ENCODE assay signal across 16 cellular contexts in the genomic region with DNA sequence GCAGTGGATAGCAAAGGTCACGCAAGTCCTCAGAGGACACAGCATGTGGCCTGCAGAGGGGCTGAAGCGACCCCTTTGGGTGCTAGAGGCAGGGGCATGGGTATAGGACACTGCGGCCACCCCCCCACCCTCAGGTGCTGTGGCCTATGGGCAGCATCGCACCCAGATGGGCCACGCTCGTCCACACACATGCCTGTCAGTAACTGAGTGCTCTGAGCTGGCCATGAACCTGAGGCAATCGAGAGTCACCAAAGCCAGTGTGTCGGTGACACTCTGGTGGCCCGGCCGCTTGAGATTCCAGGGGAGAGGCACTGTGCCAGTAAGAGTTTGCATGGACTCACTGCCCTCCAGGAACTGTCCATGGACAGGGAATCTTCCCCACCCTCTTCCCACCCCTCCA. TPM values are rescaled to one million over a fixed set of nuclear protein-coding genes. Genes with fewer than 3 reads are reported as not detected.
DNase-seq lines count a peak whose midpoint lies in the region; ATAC-seq and TF ChIP-seq lines count a peak whose summit lies in the region.
"Had no signal": no experiment of that assay in that cellular context is flagged by ENCODE, and none has a peak within 500 bp of the region (broad histone marks: within the 10 kb centered on the region; RNA-seq: fewer than 3 reads in every experiment).

No MANE protein-coding gene starts in this region.

- POLR2A ChIA-PET in Panc1 (lab: Charles Lee) = interaction anchor here (0.9 kb wide), 1 partner anchor 23 kb away, joined by 3 read pairs; a partner anchor contains a TSS

- no peak overlapping the region for H3K27ac ChIP-seq in Panc1 (ENCODE audit: low read length)
- H3K27ac ChIP-seq: SK-N-MC had no signal

- DNase-seq in EH (ENCODE audit: low read depth) (peak; percentile 12), Panc1 (ENCODE audit: low read depth, low spot score) (no peak), hepatic stellate cell (ENCODE audit: low spot score) (peak; percentile 41), sciatic nerve (ENCODE audit: low spot score) (no peak), NCI-H524 (lab: John Stamatoyannopoulos, UW) (no peak)
- DNase-seq: CD4-positive, alpha-beta memory T cell; NCI-H1930; NCI-H2171 treated with DMSO at 0.1 percent for 48 hours; NCI-H446 treated with DMSO at 0.1 percent for 48 hours; NCI-H82; PC-3 had no signal

- H3K4me1 ChIP-seq in Panc1 (ENCODE audit: control insufficient read depth, insufficient read depth, low read length) = no peaks in the 10 kb centered on the region
- H3K4me1 ChIP-seq: HAP-1 had no signal

- no peaks in the 10 kb centered on the region; the same call in 1 of the 2 replicates for H3K27me3 ChIP-seq in Panc1 (ENCODE audit: control insufficient read depth, insufficient read depth, low read length)

- no peaks in the 10 kb centered on the region for H3K9me3 ChIP-seq in Panc1 (ENCODE audit: control insufficient read depth, insufficient read depth, low read depth, low read length)
- H3K9me3 ChIP-seq: HAP-1 had no signal

- H3K4me3 ChIP-seq in Panc1 (ENCODE audit: low read depth in 2 of 2, low read length in 2 of 2) = no peak overlapping the region
- H3K4me3 ChIP-seq: HAP-1, SK-N-MC had no signal

- no TSS peak for BruUV-seq in Panc1 (replicated peaks; lab: Mats Ljungman, UMichigan)

- no peaks in the 10 kb centered on the region for H3K36me3 ChIP-seq in Panc1 (ENCODE audit: control insufficient read depth, insufficient read depth, low read length)
- H3K36me3 ChIP-seq: HAP-1 had no signal

- ATAC-seq in Panc1 (peak; percentile 51; the same call in 1 of the 2 replicates), sciatic nerve (peak; percentile 26), HG03520 (IDR thresholded peaks at IDR 0.05; ENCODE audit: unreplicated experiment) (no peak), HG03135 (IDR thresholded peaks at IDR 0.05; ENCODE audit: unreplicated experiment) (no peak), GM21360 (IDR thresholded peaks at IDR 0.05; ENCODE audit: unreplicated experiment) (no peak)
- ATAC-seq: PC-3 had no signal

- in situ Hi-C loops in Panc1 (cut with HindIII; ENCODE audit: low pct_unique_long_range_greater_than_20kb, low sequenced_read_pairs) = no loop called here

- intact Hi-C loops in Panc1 (cut with micrococcal nuclease; ENCODE audit: unreplicated experiment) = no loop called here
- intact Hi-C loops in sciatic nerve (cut with DNase I) = no loop called here

- CTCF ChIA-PET in Panc1 (lab: Charles Lee) = no interaction called here

- TF ChIP-seq CTCF in Panc1 (IDR thresholded peaks at IDR 0.05) = no peak

RNA-seq across cellular contexts. Expression of a gene that starts 22.7 kb away (rescaled TPM):
- total RNA-seq in Panc1 (2021; ENCODE audit: unreplicated experiment) (34.8 TPM), sciatic nerve (44.0 TPM)
- polyA plus RNA-seq in Panc1 (2012; ENCODE audit: insufficient read length) = 27.6 TPM

RNA-seq across cellular contexts. Expression of a gene that starts 41.0 kb away (rescaled TPM):
- total RNA-seq in Panc1 (2021; ENCODE audit: unreplicated experiment) = 86.5 TPM
- 42.7 TPM for polyA plus RNA-seq in Panc1 (2012; ENCODE audit: insufficient read length)
- total RNA-seq in sciatic nerve = 44.0 TPM

Comparison
In these comparisons a context has a peak if more than half of its experiments do, and no peak if none do; other contexts are left out.
1. DNase-seq: peak in EH (single experiment) and hepatic stellate cell (single experiment); none in Panc1 (single experiment), sciatic nerve (single experiment) and NCI-H524 (0 of 2).
2. ATAC-seq: peak in Panc1 (single experiment) and sciatic nerve (single experiment); none in HG03520 (single experiment), HG03135 (single experiment) and GM21360 (single experiment).